Comparison of ENCODE assay signal across 3 cellular contexts in genomic region chr7:77436889-77437265, GRCh38.
TF ChIP-seq lines count a peak whose summit lies in the region.

No MANE protein-coding gene starts in this region.

TF ChIP-seq in GM23338, 12 proteins besides CTCF, POLR2A, EP300 and RAD21:
- TF ChIP-seq ETS1 (IDR thresholded peaks at IDR 0.05) = no peak
- TF ChIP-seq NANOG (IDR thresholded peaks at IDR 0.05; ENCODE audit: borderline replicate concordance) = no peak
- TF ChIP-seq REST (IDR thresholded peaks at IDR 0.05; ENCODE audit: unreplicated experiment) = peak; percentile 44

TF ChIP-seq in IMR-90, 13 proteins besides CTCF, POLR2A, EP300 and RAD21:
- TF ChIP-seq SMC3 (IDR thresholded peaks at IDR 0.05; ENCODE audit: low read depth, low read length) (no peak), RFX5 (IDR thresholded peaks at IDR 0.05; ENCODE audit: low read depth, low read length) (no peak), MAZ (IDR thresholded peaks at IDR 0.05; ENCODE audit: borderline replicate concordance, low read depth, low read length) (no peak)

TF ChIP-seq in K562, 482 proteins besides CTCF, POLR2A, EP300 and RAD21:
- TF ChIP-seq BHLHE40 (IDR thresholded peaks at IDR 0.05; ENCODE audit: low read length) (no peak), LARP7 (IDR thresholded peaks at IDR 0.05) (no peak), TFAP4 (CRISPR knock-in tag; IDR thresholded peaks at IDR 0.05; ENCODE audit: borderline replicate concordance) (no peak), HNRNPL (IDR thresholded peaks at IDR 0.05; ENCODE audit: low read depth, low read length) (no peak), CBX8 (IDR thresholded peaks at IDR 0.05; ENCODE audit: borderline replicate concordance, extremely low read depth, low read depth, low read length, poor library complexity, severe bottlenecking) (peak; percentile 78), NFXL1 (CRISPR knock-in tag; IDR thresholded peaks at IDR 0.05) (no peak), FOXJ3 (CRISPR knock-in tag; IDR thresholded peaks at IDR 0.05) (no peak), ZNF318 (IDR thresholded peaks at IDR 0.05; ENCODE audit: borderline replicate concordance in 1 of 2, low read depth in 1 of 2) (no peak), SMARCA4 (IDR thresholded peaks at IDR 0.05) (no peak), ZNF133 (CRISPR knock-in tag; IDR thresholded peaks at IDR 0.05) (no peak), ZNF507 (tag; conservative IDR thresholded peaks at IDR 0.05) (no peak), ZNF197 (CRISPR knock-in tag; IDR thresholded peaks at IDR 0.05; ENCODE audit: low read depth) (0 out of 2 replicates have a peak, but pooled peaks have one; percentile 40), ZNF75A (CRISPR knock-in tag; IDR thresholded peaks at IDR 0.05) (no peak), MTF1 (CRISPR knock-in tag; IDR thresholded peaks at IDR 0.05; ENCODE audit: borderline replicate concordance) (no peak), CREB3 (tag; conservative IDR thresholded peaks at IDR 0.05; ENCODE audit: low read depth) (no peak)
